ENCODE assay signal across 11 cellular contexts in the genomic region with DNA sequence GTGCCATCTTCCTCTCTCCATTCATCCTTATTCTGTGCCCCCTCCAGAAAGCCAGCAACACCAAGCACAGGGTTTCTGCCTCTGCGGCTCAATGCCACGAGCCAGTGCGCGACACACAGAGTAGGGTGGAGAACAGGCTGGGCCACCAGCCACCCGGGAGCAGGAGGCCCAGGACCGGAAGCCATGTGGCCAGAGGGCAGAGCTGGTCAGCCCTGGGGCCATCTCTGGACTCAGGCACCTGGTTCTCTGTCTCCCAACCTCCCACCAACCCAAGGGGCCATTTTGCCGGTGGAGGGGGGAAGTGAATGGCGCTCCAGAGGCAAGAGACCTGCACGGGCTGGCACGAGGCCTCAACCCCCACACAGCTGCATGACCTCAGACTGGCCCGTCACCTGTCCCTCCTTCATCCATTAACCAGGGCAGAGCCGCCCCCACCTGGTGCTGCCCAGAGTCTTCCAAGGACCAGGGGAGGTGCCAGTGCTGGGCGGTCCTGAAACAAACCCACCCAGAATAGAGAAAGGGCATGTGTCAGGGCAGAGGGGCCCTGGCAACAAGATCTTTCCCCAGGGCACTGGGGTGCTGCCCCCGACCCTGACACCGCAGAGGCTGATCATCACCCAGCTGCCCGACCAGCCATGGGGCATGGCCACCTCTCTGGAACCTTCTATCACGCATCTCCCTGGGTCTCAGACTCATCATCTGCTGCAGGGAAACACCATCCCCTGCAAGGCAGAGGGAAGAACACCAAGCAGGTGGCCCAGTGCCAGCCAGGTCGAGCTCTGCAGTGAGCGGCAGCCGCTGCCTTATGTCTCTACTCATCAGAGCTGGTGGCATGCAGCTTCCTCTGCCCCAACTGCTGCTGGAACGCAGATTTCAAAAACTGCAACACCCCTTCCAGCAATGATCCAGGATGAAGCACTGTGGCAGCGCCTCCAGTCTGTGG. TPM values are rescaled to one million over a fixed set of nuclear protein-coding genes. Genes with fewer than 3 reads are reported as not detected.
DNase-seq lines count a peak whose midpoint lies in the region; ATAC-seq and TF ChIP-seq lines count a peak whose summit lies in the region.
"Had no signal": no experiment of that assay in that cellular context is flagged by ENCODE, and none has a peak within 500 bp of the region (broad histone marks: within the 10 kb centered on the region; RNA-seq: fewer than 3 reads in every experiment).

No MANE protein-coding gene starts in this region.

- H3K36me3 ChIP-seq in SU-DHL-6 (ENCODE audit: low read length) (no peaks in the 10 kb centered on the region), stomach (no peaks in the 10 kb centered on the region), breast epithelium (no peaks in the 10 kb centered on the region)

- no peaks in the 10 kb centered on the region for H3K9me2 ChIP-seq in SU-DHL-6 (replicated peaks; ENCODE audit: insufficient read depth, low read length)

- H3F3A ChIP-seq in SU-DHL-6 (ENCODE audit: insufficient read depth): peaks cover 35% of the 10 kb centered on the region

- no peak overlapping the region for H2AFZ ChIP-seq in SU-DHL-6 (ENCODE audit: low read depth, low read length, severe bottlenecking)

- peaks cover 5% of the 10 kb centered on the region; the same call in 1 of the 2 replicates for H4K20me1 ChIP-seq in SU-DHL-6 (ENCODE audit: low read depth, low read length)

- H3K9me3 ChIP-seq in SU-DHL-6 (ENCODE audit: insufficient read depth, low read length): no peaks in the 10 kb centered on the region
- H3K9me3 ChIP-seq in stomach: no peaks in the 10 kb centered on the region
- no peaks in the 10 kb centered on the region for H3K9me3 ChIP-seq in breast epithelium

- H3K27ac ChIP-seq in SU-DHL-6 (ENCODE audit: low read depth, low read length) (peak overlapping the region; percentile 97), stomach (peak overlapping the region in 4 of 5 donors; percentile 2 to 55 (median 18)), breast epithelium (peak overlapping the region in 1 of 2 donors; percentile 40)
- H3K27ac ChIP-seq: 22Rv1, foreskin keratinocyte had no signal

- H3K79me2 ChIP-seq in SU-DHL-6 (ENCODE audit: insufficient read depth, low read length): peaks cover 83% of the 10 kb centered on the region

- DNase-seq in DMS 273 (lab: John Stamatoyannopoulos, UW; ENCODE audit: unreplicated experiment) (peak; percentile 75), DMS 273 treated with DMSO at 0.1 percent for 48 hours (lab: John Stamatoyannopoulos, UW) (no peak), kidney glomerular epithelial cell (lab: John Stamatoyannopoulos, UW) (peak; percentile 59), stomach (no peak), breast epithelium (ENCODE audit: low spot score in 2 of 2) (no peak)
- DNase-seq: foreskin keratinocyte, NCI-H226 had no signal

- TF ChIP-seq CTCF in SU-DHL-6 (IDR thresholded peaks at IDR 0.05; ENCODE audit: insufficient read depth, low read length, poor library complexity, severe bottlenecking) (no peak), stomach (IDR thresholded peaks at IDR 0.05) (no peak), breast epithelium (IDR thresholded peaks at IDR 0.05) (no peak)

- peak overlapping the region; percentile 53 for H3K9ac ChIP-seq in SU-DHL-6 (ENCODE audit: low read length)

- TF ChIP-seq POLR2A in stomach (IDR thresholded peaks at IDR 0.05): no peak
- TF ChIP-seq POLR2A in breast epithelium (IDR thresholded peaks at IDR 0.05): no peak

- peak overlapping the region; percentile 12 for H3K4me3 ChIP-seq in SU-DHL-6 (ENCODE audit: insufficient read depth, low read length, poor library complexity, severe bottlenecking)
- peak overlapping the region in 1 of 4 donors; percentile 35 for H3K4me3 ChIP-seq in stomach
- peak overlapping the region in 1 of 3 donors; percentile 52 for H3K4me3 ChIP-seq in breast epithelium

- H3K4me2 ChIP-seq in SU-DHL-6 (ENCODE audit: low read depth, low read length, poor library complexity, severe bottlenecking): peak overlapping the region; percentile 69

- intact Hi-C loops in stomach (cut with DNase I; ENCODE audit: low total_unique reads): no loop called here
- intact Hi-C loops in breast epithelium (cut with DNase I; ENCODE audit: low total_unique reads): loop anchor here (5.0 kb wide), 1 partner anchor 823 kb away; no protein-coding TSS in a partner anchor

- 72 to 81% (median 78%) methylated on average over 20 to 22 of the region's 22 CpGs for WGBS in stomach, 5 donors

- TF ChIP-seq EP300 in stomach (IDR thresholded peaks at IDR 0.05): no peak

- H3K4me1 ChIP-seq in stomach (peaks cover 17 to 52% (median 34%) of the 10 kb centered on the region in 4 donors), breast epithelium (no peaks in the 10 kb centered on the region)
- H3K4me1 ChIP-seq: foreskin keratinocyte had no signal

- H3K27me3 ChIP-seq in SU-DHL-6 (ENCODE audit: low read length) (no peaks in the 10 kb centered on the region), stomach (no peaks in the 10 kb centered on the region), breast epithelium (no peaks in the 10 kb centered on the region)
- H3K27me3 ChIP-seq: foreskin keratinocyte had no signal

- no peak for ATAC-seq in HG03097 (IDR thresholded peaks at IDR 0.05; ENCODE audit: low FRiP score, unreplicated experiment)
- no peak for ATAC-seq in GM21619 (IDR thresholded peaks at IDR 0.05; ENCODE audit: unreplicated experiment)
- ATAC-seq: foreskin keratinocyte had no signal

RNA-seq across cellular contexts. Expression of a gene that starts 11.9 kb away (rescaled TPM):
- 10 to 100 TPM in 2 of 5 donors, 1 to 10 TPM in 3; 4.1 to 14.2 (median 6.7) TPM for total RNA-seq in stomach
- polyA plus RNA-seq in stomach: 1 to 10 TPM; 4.1 to 7.8 (median 7.3) TPM
- total RNA-seq in breast epithelium: 1 to 10 TPM; 5.3 to 9.5 (median 8.8) TPM

RNA-seq across cellular contexts. Expression of a gene that starts 45.1 kb away (rescaled TPM):
- total RNA-seq in stomach (10 to 100 TPM in 1 of 5 donors, 1 to 10 TPM in 3, not detected in 1; 2.4 to 12.0 (median 4.4) TPM), breast epithelium (10 to 100 TPM; 11.1 to 14.4 (median 11.4) TPM)
- polyA plus RNA-seq in stomach: 1 to 10 TPM; 4.7 to 9.0 (median 8.2) TPM

Comparison
In these comparisons a context has a peak if more than half of its experiments do, and no peak if none do; other contexts are left out.
1. DNase-seq: peak in DMS 273 (single experiment) and kidney glomerular epithelial cell (single experiment); none in DMS 273 treated with DMSO at 0.1 percent for 48 hours (single experiment), stomach (single experiment) and breast epithelium (0 of 2).